ENCODE assay signal across 10 cellular contexts in genomic region chr11:61888043-61888442, GRCh38. TPM values are rescaled to one million over a fixed set of nuclear protein-coding genes. Genes with fewer than 3 reads are reported as not detected.
DNase-seq lines count a peak whose midpoint lies in the region; ATAC-seq and TF ChIP-seq lines count a peak whose summit lies in the region.
"Had no signal": no experiment of that assay in that cellular context is flagged by ENCODE, and none has a peak within 500 bp of the region (broad histone marks: within the 10 kb centered on the region; RNA-seq: fewer than 3 reads in every experiment).

No MANE protein-coding gene starts in this region.

- no peaks in the 10 kb centered on the region for H3K27me3 Mint-ChIP-seq in activated T-cell treated with anti-CD3 and anti-CD28 coated beads, Interleukin-2, amount 50 U/mL, for 4 hours (ENCODE audit: low read depth)
- H3K27me3 Mint-ChIP-seq: naive B cell had no signal

- intact Hi-C loops in vagina (cut with DNase I), result no loop called here

- no peak for ATAC-seq in lung (ENCODE audit: insufficient read depth, low FRiP score)
- no peak for ATAC-seq in activated T-cell treated with anti-CD3 and anti-CD28 coated beads, Interleukin-2, amount 50 U/mL, for 4 hours

- DNase-seq in NCI-H2196 treated with DMSO at 0.1 percent for 48 hours (lab: John Stamatoyannopoulos, UW; ENCODE audit: unreplicated experiment) (peak; percentile 31), dermis microvascular lymphatic vessel endothelial cell (ENCODE audit: low read depth in 2 of 2) (peak; percentile 83 to 96), lung (ENCODE audit: low spot score) (peak; percentile 68), vagina (ENCODE audit: extremely low spot score in 2 of 2) (no peak), H7 (no peak)
- DNase-seq in activated naive CD4-positive, alpha-beta T cell treated with Interleukin-2 at 50 U/mL for 16 hours, result no peak
- DNase-seq in activated effector memory CD4-positive, alpha-beta T cell treated with anti-CD3 and anti-CD28 coated beads, Interleukin-2, amount 50 U/mL, for 16 hours, result no peak
- no peak for DNase-seq in activated T-cell treated with anti-CD3 and anti-CD28 coated beads, Interleukin-2, amount 50 U/mL, for 4 hours
- DNase-seq: naive B cell, T-helper 9 cell had no signal

- no peak overlapping the region for H3K4me3 Mint-ChIP-seq in activated T-cell treated with anti-CD3 and anti-CD28 coated beads, Interleukin-2, amount 50 U/mL, for 4 hours

- H3K36me3 Mint-ChIP-seq in activated T-cell treated with anti-CD3 and anti-CD28 coated beads, Interleukin-2, amount 50 U/mL, for 4 hours (ENCODE audit: insufficient read depth), result no peaks in the 10 kb centered on the region

- no peak for TF ChIP-seq CTCF in lung (IDR thresholded peaks at IDR 0.05; ENCODE audit: control extremely low read depth, extremely low read depth)
- no peak for TF ChIP-seq CTCF in vagina (IDR thresholded peaks at IDR 0.05)

- H3K4me1 Mint-ChIP-seq in activated T-cell treated with anti-CD3 and anti-CD28 coated beads, Interleukin-2, amount 50 U/mL, for 4 hours (ENCODE audit: low read depth), result peaks cover 5% of the 10 kb centered on the region

- H3K4me1 ChIP-seq in lung (ENCODE audit: control insufficient read depth in 2 of 2, insufficient read depth in 2 of 2, low read length in 2 of 2), result peaks cover 11% of the 10 kb centered on the region in 2 donors
- H3K4me1 ChIP-seq in vagina, result peaks cover 25% of the 10 kb centered on the region

- H3K27ac ChIP-seq in lung (ENCODE audit: low read depth in 1 of 2, low read length in 1 of 2) (peak overlapping the region; percentile 63 to 79), vagina (peak overlapping the region; percentile 59)

- H3K4me3 ChIP-seq in lung, result no peak overlapping the region
- H3K4me3 ChIP-seq in vagina, result no peak overlapping the region
- H3K4me3 ChIP-seq in H7 (ENCODE audit: insufficient read depth, low read depth, low read length), result no peak overlapping the region

- H3K9me3 Mint-ChIP-seq in activated T-cell treated with anti-CD3 and anti-CD28 coated beads, Interleukin-2, amount 50 U/mL, for 4 hours, result no peaks in the 10 kb centered on the region
- H3K9me3 Mint-ChIP-seq: naive B cell had no signal

- WGBS in lung, 2 donors, result 62 to 81% methylated on average over 6 of the region's 6 CpGs

- H3K9me3 ChIP-seq in lung (ENCODE audit: control insufficient read depth in 2 of 2, insufficient read depth in 1 of 2, low read length in 1 of 2) (no peaks in the 10 kb centered on the region), vagina (no peaks in the 10 kb centered on the region)

- H3K36me3 ChIP-seq in lung (ENCODE audit: control insufficient read depth in 2 of 2, insufficient read depth in 2 of 2, low read length in 2 of 2) (peaks cover 0 to 3% of the 10 kb centered on the region in 2 donors), vagina (no peaks in the 10 kb centered on the region), H7 (replicated peaks; ENCODE audit: control insufficient read depth, insufficient read depth, low read length) (no peaks in the 10 kb centered on the region; the same call in 1 of the 2 replicates)

- H3K27me3 ChIP-seq in lung (ENCODE audit: control insufficient read depth, insufficient read depth) (no peaks in the 10 kb centered on the region), vagina (no peaks in the 10 kb centered on the region), H7 (ENCODE audit: control insufficient read depth, insufficient read depth, low read length) (peaks cover 3% of the 10 kb centered on the region; the same call in 1 of the 2 replicates)

- TF ChIP-seq POLR2A in vagina (IDR thresholded peaks at IDR 0.05), result no peak

RNA-seq across cellular contexts. Expression of gene FADS3, which starts 3.3 kb away (rescaled TPM):
- 77.4 and 90.9 TPM in 2 replicates for total RNA-seq in dermis microvascular lymphatic vessel endothelial cell
- total RNA-seq in lung, result 10 to 100 TPM; 12.3 to 64.8 TPM
- 10 to 100 TPM; 52.7 to 56.2 TPM for polyA plus RNA-seq in lung
- 41.5 TPM for total RNA-seq in vagina
- total RNA-seq in H7 (2014; rRNA removed; shearing (Covaris generic)), result 27.1 and 41.3 TPM in 2 replicates
- 1 to 10 TPM; 2.6 to 4.1 (median 2.8) TPM for total RNA-seq in activated T-cell treated with anti-CD3 and anti-CD28 coated beads, Interleukin-2, amount 50 U/mL, for 4 hours

RNA-seq across cellular contexts. Expression of gene RAB3IL1, which starts 29.3 kb away (rescaled TPM):
- total RNA-seq in dermis microvascular lymphatic vessel endothelial cell (1.9 and 11.3 TPM in 2 replicates), lung (10 to 100 TPM in 1 of 2 donors, 1 to 10 TPM in 1; 8.8 to 10.9 TPM), vagina (32.2 TPM)
- 10 to 100 TPM in 1 of 2 donors, 1 to 10 TPM in 1; 6.7 to 20.8 TPM for polyA plus RNA-seq in lung
- total RNA-seq in H7 (2014; rRNA removed; shearing (Covaris generic)), result 5.8 and 7.2 TPM in 2 replicates
- 1 to 10 TPM in 1 of 3 donors, under 1 TPM in 1, not detected in 1; 0.15 to 1.4 TPM for total RNA-seq in activated T-cell treated with anti-CD3 and anti-CD28 coated beads, Interleukin-2, amount 50 U/mL, for 4 hours

RNA-seq across cellular contexts. Expression of gene FADS2, which starts 59.9 kb away (rescaled TPM):
- total RNA-seq in dermis microvascular lymphatic vessel endothelial cell (57.7 and 114 TPM in 2 replicates), lung (100 to 1,000 TPM in 1 of 2 donors, 10 to 100 TPM in 1; 44.5 to 165 TPM), vagina (25.5 TPM)
- polyA plus RNA-seq in lung, result 10 to 100 TPM; 58.9 to 98.6 TPM
- total RNA-seq in H7 (2014; rRNA removed; shearing (Covaris generic)), result 176 and 225 TPM in 2 replicates
- 1 to 10 TPM; 2.5 to 3.6 (median 3.1) TPM for total RNA-seq in activated T-cell treated with anti-CD3 and anti-CD28 coated beads, Interleukin-2, amount 50 U/mL, for 4 hours

Comparison
In these comparisons a context has a peak if more than half of its experiments do, and no peak if none do; other contexts are left out.
1. DNase-seq: peak in NCI-H2196 treated with DMSO at 0.1 percent for 48 hours (single experiment), dermis microvascular lymphatic vessel endothelial cell (2 of 2) and lung (single experiment); none in vagina (0 of 2), H7 (single experiment), activated naive CD4-positive, alpha-beta T cell treated with Interleukin-2 at 50 U/mL for 16 hours (single experiment), activated effector memory CD4-positive, alpha-beta T cell treated with anti-CD3 and anti-CD28 coated beads, Interleukin-2, amount 50 U/mL, for 16 hours (single experiment) and activated T-cell treated with anti-CD3 and anti-CD28 coated beads, Interleukin-2, amount 50 U/mL, for 4 hours (single experiment).